10 cellular contexts compared by ENCODE assay signal in genomic region chr14:38989917-38990546, GRCh38.
DNase-seq lines count a peak whose midpoint lies in the region; ATAC-seq, FAIRE-seq and TF ChIP-seq lines count a peak whose summit lies in the region.
"Had no signal": no experiment of that assay in that cellular context is flagged by ENCODE, and none has a peak within 500 bp of the region (broad histone marks: within the 10 kb centered on the region; RNA-seq: fewer than 3 reads in every experiment).

No MANE protein-coding gene starts in this region.

- CTCF ChIA-PET in MCF 10A (lab: Yijun Ruan, JAX): no interaction called here

- ATAC-seq in HG02884 (IDR thresholded peaks at IDR 0.05; ENCODE audit: unreplicated experiment): peak; percentile 84
- no peak for ATAC-seq in stimulated activated effector memory CD8-positive, alpha-beta T cell treated with anti-CD3 and anti-CD28 coated beads, Interleukin-12 subunit alpha, Interleukin-12 subunit beta, amount 100 ng/mL, for 72 hours

- TF ChIP-seq CTCF in MCF 10A (IDR thresholded peaks at IDR 0.05; ENCODE audit: unreplicated experiment) (no peak), breast epithelium (IDR thresholded peaks at IDR 0.05) (no peak)

- POLR2A ChIA-PET in MCF 10A (lab: Yijun Ruan, JAX): no interaction called here

- H3K4me1 ChIP-seq in breast epithelium: no peaks in the 10 kb centered on the region

- TF ChIP-seq POLR2A in breast epithelium (IDR thresholded peaks at IDR 0.05): no peak

- H3K36me3 ChIP-seq in breast epithelium: no peaks in the 10 kb centered on the region

- no peak overlapping the region for H3K27ac ChIP-seq in breast epithelium
- H3K27ac ChIP-seq: C4-2B had no signal

- intact Hi-C loops in MCF 10A (cut with micrococcal nuclease): no loop called here
- intact Hi-C loops in breast epithelium (cut with DNase I; ENCODE audit: low total_unique reads): no loop called here
- intact Hi-C loops in activated T-helper 2 cell treated with anti-CD3 and anti-CD28 coated beads, Interferon-gamma antibody, Interleukin-2, Interleukin-4, amounts not matched to agents 10 μg/mL and 5 μg/mL and 100 μg/mL, durations not matched to agents 14 hours and 24 hours and 36 hours (cut with micrococcal nuclease): no loop called here

- H3K27ac Mint-ChIP-seq in MCF 10A (ENCODE audit: low read depth, unreplicated experiment): no peak overlapping the region
- H3K27ac Mint-ChIP-seq in stimulated activated effector memory CD8-positive, alpha-beta T cell treated with anti-CD3 and anti-CD28 coated beads, Interleukin-12 subunit alpha, Interleukin-12 subunit beta, amount 100 ng/mL, for 72 hours: peak overlapping the region; percentile 57
- no peak overlapping the region for H3K27ac Mint-ChIP-seq in activated T-helper 2 cell treated with anti-CD3 and anti-CD28 coated beads, Interferon-gamma antibody, Interleukin-2, Interleukin-4, amounts not matched to agents 10 μg/mL and 5 μg/mL and 100 μg/mL, durations not matched to agents 14 hours and 24 hours and 36 hours

- no peak overlapping the region for H3K4me3 Mint-ChIP-seq in MCF 10A (ENCODE audit: unreplicated experiment)
- peak overlapping the region; percentile 0 for H3K4me3 Mint-ChIP-seq in stimulated activated effector memory CD8-positive, alpha-beta T cell treated with anti-CD3 and anti-CD28 coated beads, Interleukin-12 subunit alpha, Interleukin-12 subunit beta, amount 100 ng/mL, for 72 hours
- no peak overlapping the region for H3K4me3 Mint-ChIP-seq in activated T-helper 2 cell treated with anti-CD3 and anti-CD28 coated beads, Interferon-gamma antibody, Interleukin-2, Interleukin-4, amounts not matched to agents 10 μg/mL and 5 μg/mL and 100 μg/mL, durations not matched to agents 14 hours and 24 hours and 36 hours (ENCODE audit: low read depth)

- no peaks in the 10 kb centered on the region for H3K27me3 ChIP-seq in breast epithelium

- H3K4me1 Mint-ChIP-seq in MCF 10A (ENCODE audit: insufficient read depth, unreplicated experiment): no peaks in the 10 kb centered on the region
- H3K4me1 Mint-ChIP-seq in stimulated activated effector memory CD8-positive, alpha-beta T cell treated with anti-CD3 and anti-CD28 coated beads, Interleukin-12 subunit alpha, Interleukin-12 subunit beta, amount 100 ng/mL, for 72 hours: peaks cover 18% of the 10 kb centered on the region
- peaks cover 8% of the 10 kb centered on the region for H3K4me1 Mint-ChIP-seq in activated T-helper 2 cell treated with anti-CD3 and anti-CD28 coated beads, Interferon-gamma antibody, Interleukin-2, Interleukin-4, amounts not matched to agents 10 μg/mL and 5 μg/mL and 100 μg/mL, durations not matched to agents 14 hours and 24 hours and 36 hours (ENCODE audit: low read depth)

- H3K4me3 ChIP-seq in breast epithelium: no peak overlapping the region

- H3K36me3 Mint-ChIP-seq in MCF 10A (ENCODE audit: insufficient read depth, unreplicated experiment): no peaks in the 10 kb centered on the region
- H3K36me3 Mint-ChIP-seq in stimulated activated effector memory CD8-positive, alpha-beta T cell treated with anti-CD3 and anti-CD28 coated beads, Interleukin-12 subunit alpha, Interleukin-12 subunit beta, amount 100 ng/mL, for 72 hours: no peaks in the 10 kb centered on the region
- H3K36me3 Mint-ChIP-seq in activated T-helper 2 cell treated with anti-CD3 and anti-CD28 coated beads, Interferon-gamma antibody, Interleukin-2, Interleukin-4, amounts not matched to agents 10 μg/mL and 5 μg/mL and 100 μg/mL, durations not matched to agents 14 hours and 24 hours and 36 hours (ENCODE audit: low read depth): no peaks in the 10 kb centered on the region

- no peaks in the 10 kb centered on the region for H3K9me3 Mint-ChIP-seq in MCF 10A (ENCODE audit: unreplicated experiment)
- no peaks in the 10 kb centered on the region for H3K9me3 Mint-ChIP-seq in stimulated activated effector memory CD8-positive, alpha-beta T cell treated with anti-CD3 and anti-CD28 coated beads, Interleukin-12 subunit alpha, Interleukin-12 subunit beta, amount 100 ng/mL, for 72 hours
- no peaks in the 10 kb centered on the region for H3K9me3 Mint-ChIP-seq in activated T-helper 2 cell treated with anti-CD3 and anti-CD28 coated beads, Interferon-gamma antibody, Interleukin-2, Interleukin-4, amounts not matched to agents 10 μg/mL and 5 μg/mL and 100 μg/mL, durations not matched to agents 14 hours and 24 hours and 36 hours

- no peaks in the 10 kb centered on the region for H3K9me3 ChIP-seq in breast epithelium

- H3K27me3 Mint-ChIP-seq in MCF 10A (ENCODE audit: insufficient read depth, unreplicated experiment): no peaks in the 10 kb centered on the region
- H3K27me3 Mint-ChIP-seq in activated T-helper 2 cell treated with anti-CD3 and anti-CD28 coated beads, Interferon-gamma antibody, Interleukin-2, Interleukin-4, amounts not matched to agents 10 μg/mL and 5 μg/mL and 100 μg/mL, durations not matched to agents 14 hours and 24 hours and 36 hours (ENCODE audit: low read depth): peaks cover 1% of the 10 kb centered on the region

- FAIRE-seq in HTR-8/SVneo (lab: Jason Lieb, UNC): no peak

- BruUV-seq in MCF 10A (replicated peaks; lab: Mats Ljungman, UMichigan): no TSS peak

- peak; percentile 13 for DNase-seq in MCF 10A (ENCODE audit: unreplicated experiment)
- DNase-seq in breast epithelium (ENCODE audit: low spot score in 2 of 2): no peak
- peak; percentile 31 for DNase-seq in NOMO-1 treated with DMSO at 0.1 percent for 48 hours (lab: John Stamatoyannopoulos, UW; ENCODE audit: unreplicated experiment)
- DNase-seq in stimulated activated effector memory CD8-positive, alpha-beta T cell treated with anti-CD3 and anti-CD28 coated beads, Interleukin-12 subunit alpha, Interleukin-12 subunit beta, amount 100 ng/mL, for 72 hours (ENCODE audit: low spot score in 2 of 2): no peak
- DNase-seq in HTR-8/SVneo (ENCODE audit: insufficient read length, low spot score): no peak
- DNase-seq in activated T-helper 2 cell treated with anti-CD3 and anti-CD28 coated beads, Interferon-gamma antibody, Interleukin-2, Interleukin-4, amounts not matched to agents 10 μg/mL and 5 μg/mL and 100 μg/mL, durations not matched to agents 14 hours and 24 hours and 36 hours (ENCODE audit: low spot score): no peak
- DNase-seq in NCI-H1694 treated with DMSO at 0.1 percent for 48 hours (lab: John Stamatoyannopoulos, UW): no peak
- DNase-seq: activated CD4-positive, CD25-positive, alpha-beta regulatory T cell treated with anti-CD3 and anti-CD28 coated beads, Interleukin-2, amount 50 U/mL, for 72 hours had no signal

Comparison
In these comparisons a context has a peak if more than half of its experiments do, and no peak if none do; other contexts are left out.
1. DNase-seq: peak in MCF 10A (single experiment) and NOMO-1 treated with DMSO at 0.1 percent for 48 hours (single experiment); none in breast epithelium (0 of 2), stimulated activated effector memory CD8-positive, alpha-beta T cell treated with anti-CD3 and anti-CD28 coated beads, Interleukin-12 subunit alpha, Interleukin-12 subunit beta, amount 100 ng/mL, for 72 hours (0 of 2), HTR-8/SVneo (single experiment), activated T-helper 2 cell treated with anti-CD3 and anti-CD28 coated beads, Interferon-gamma antibody, Interleukin-2, Interleukin-4, amounts not matched to agents 10 μg/mL and 5 μg/mL and 100 μg/mL, durations not matched to agents 14 hours and 24 hours and 36 hours (single experiment) and NCI-H1694 treated with DMSO at 0.1 percent for 48 hours (single experiment).